Comparison of ENCODE assay signal across 9 cellular contexts in the genomic region with DNA sequence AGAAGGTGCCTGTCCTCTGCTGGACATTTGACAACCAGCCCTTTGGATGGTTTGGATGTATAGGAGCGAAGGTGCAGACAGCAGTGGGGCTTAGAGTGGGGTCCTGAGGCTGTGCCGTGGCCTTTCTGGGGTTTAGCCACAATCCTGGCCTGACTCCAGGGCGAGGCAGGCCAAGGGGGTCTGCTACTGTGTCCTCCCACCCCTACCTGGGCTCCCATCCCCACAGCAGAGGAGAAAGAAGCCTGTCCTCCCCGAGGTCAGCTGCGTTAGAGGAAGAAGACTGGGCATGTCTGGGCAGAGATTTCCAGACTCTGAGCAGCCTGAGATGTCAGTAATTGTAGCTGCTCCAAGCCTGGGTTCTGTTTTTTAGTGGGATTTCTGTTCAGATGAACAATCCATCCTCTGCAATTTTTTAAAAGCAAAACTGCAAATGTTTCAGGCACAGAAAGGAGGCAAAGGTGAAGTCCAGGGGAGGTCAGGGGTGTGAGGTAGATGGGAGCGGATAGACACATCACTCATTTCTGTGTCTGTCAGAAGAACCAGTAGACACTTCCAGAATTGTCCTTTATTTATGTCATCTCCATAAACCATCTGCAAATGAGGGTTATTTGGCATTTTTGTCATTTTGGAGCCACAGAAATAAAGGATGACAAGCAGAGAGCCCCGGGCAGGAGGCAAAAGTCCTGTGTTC. TPM values are rescaled to one million over a fixed set of nuclear protein-coding genes. Genes with fewer than 3 reads are reported as not detected.
DNase-seq lines count a peak whose midpoint lies in the region; ATAC-seq and TF ChIP-seq lines count a peak whose summit lies in the region.
"Had no signal": no experiment of that assay in that cellular context is flagged by ENCODE, and none has a peak within 500 bp of the region (broad histone marks: within the 10 kb centered on the region; RNA-seq: fewer than 3 reads in every experiment).

No MANE protein-coding gene starts in this region.

- CTCF ChIA-PET in BJ (lab: Yijun Ruan, JAX) = interaction anchor here (1.1 to 2.9 kb wide), 2 partner anchors 11 to 53 kb away, joined by 4 to 18 read pairs; no protein-coding TSS in a partner anchor
- CTCF ChIA-PET in A673 (lab: Charles Lee) = no interaction called here

- H3K27ac Mint-ChIP-seq in central memory CD8-positive, alpha-beta T cell (ENCODE audit: low read depth) = peak overlapping the region; percentile 46
- H3K27ac Mint-ChIP-seq in naive thymus-derived CD8-positive, alpha-beta T cell = peak overlapping the region in 7 of 10 donors; percentile 47 to 86 (median 79)

- H3K4me3 Mint-ChIP-seq in central memory CD8-positive, alpha-beta T cell = peak overlapping the region; percentile 95
- peak overlapping the region; percentile 16 to 94 (median 75) for H3K4me3 Mint-ChIP-seq in naive thymus-derived CD8-positive, alpha-beta T cell

- no peaks in the 10 kb centered on the region for H3K9me3 ChIP-seq in A673 (ENCODE audit: low read depth, low read length, poor library complexity, severe bottlenecking)

- TF ChIP-seq CTCF in BJ (IDR thresholded peaks at IDR 0.05; ENCODE audit: insufficient read depth, low read depth, low read length) (no peak), A673 (conservative IDR thresholded peaks at IDR 0.05; ENCODE audit: low read depth, low read length) (no peak)

- H3K27me3 ChIP-seq in BJ (ENCODE audit: control insufficient read depth, insufficient read depth, low read length) (no peaks in the 10 kb centered on the region), A673 (replicated peaks; ENCODE audit: insufficient read depth, low read depth, low read length, poor library complexity) (no peaks in the 10 kb centered on the region)

- H3K4me1 ChIP-seq in A673 (ENCODE audit: insufficient read depth, low read length, poor library complexity, severe bottlenecking) = peaks cover 25% of the 10 kb centered on the region

- H3K4me3 ChIP-seq in BJ (ENCODE audit: low read depth, low read length) = peak overlapping the region; percentile 9; the same call in 1 of the 2 replicates
- no peak overlapping the region for H3K4me3 ChIP-seq in A673 (ENCODE audit: low read depth, low read length, poor library complexity, severe bottlenecking)

- peaks cover 18% of the 10 kb centered on the region for H3K36me3 Mint-ChIP-seq in central memory CD8-positive, alpha-beta T cell (ENCODE audit: insufficient read depth)
- H3K36me3 Mint-ChIP-seq in naive thymus-derived CD8-positive, alpha-beta T cell = no peaks in the 10 kb centered on the region

- H3K27me3 Mint-ChIP-seq in central memory CD8-positive, alpha-beta T cell = no peaks in the 10 kb centered on the region
- peaks cover 0 to 3% (median 0%) of the 10 kb centered on the region in 5 donors for H3K27me3 Mint-ChIP-seq in naive thymus-derived CD8-positive, alpha-beta T cell

- POLR2A ChIA-PET in BJ (lab: Charles Lee) = interaction anchor here (0.6 to 3.2 kb wide), 3 partner anchors 10 to 460 kb away, joined by 3 to 28 read pairs (median 4); no protein-coding TSS in a partner anchor
- POLR2A ChIA-PET in naive thymus-derived CD8-positive, alpha-beta T cell (lab: Charles Lee) = interaction anchor here (0.9 kb wide), 2 partner anchors 12 to 58 kb away, joined by 3 to 4 read pairs; no protein-coding TSS in a partner anchor
- POLR2A ChIA-PET in A673 (lab: Charles Lee; ENCODE audit: low non-redundant PET) = interaction anchor here (1.0 kb wide), 1 partner anchor 11 kb away, joined by 3 read pairs; no protein-coding TSS in a partner anchor

- peaks cover 37% of the 10 kb centered on the region for H3K4me1 Mint-ChIP-seq in central memory CD8-positive, alpha-beta T cell
- H3K4me1 Mint-ChIP-seq in naive thymus-derived CD8-positive, alpha-beta T cell = peaks cover 16 to 34% (median 27%) of the 10 kb centered on the region in 4 donors

- DNase-seq in BJ (ENCODE audit: low read depth) (no peak), LoVo (ENCODE audit: low spot score) (peak; percentile 41), A673 (ENCODE audit: low spot score) (no peak), dedifferentiated amniotic fluid mesenchymal stem cell (ENCODE audit: extremely low spot score) (no peak)
- DNase-seq in central memory CD8-positive, alpha-beta T cell (ENCODE audit: low spot score in 2 of 2) = no peak
- no peak for DNase-seq in naive thymus-derived CD8-positive, alpha-beta T cell

- H3K27ac ChIP-seq in A673 (ENCODE audit: low read depth, low read length, poor library complexity, severe bottlenecking) = no peak overlapping the region

- no peak for ATAC-seq in central memory CD8-positive, alpha-beta T cell (replicated peaks; ENCODE audit: extremely low read depth, poor library complexity, severe bottlenecking)
- ATAC-seq in naive thymus-derived CD8-positive, alpha-beta T cell = no peak
- no peak for ATAC-seq in GM18873 (IDR thresholded peaks at IDR 0.05; ENCODE audit: low FRiP score, unreplicated experiment)
- no peak for ATAC-seq in GM18868 (IDR thresholded peaks at IDR 0.05; ENCODE audit: unreplicated experiment)

- BruUV-seq in A673 (replicated peaks; lab: Mats Ljungman, UMichigan) = no TSS peak

- H3K9me3 Mint-ChIP-seq in central memory CD8-positive, alpha-beta T cell = no peaks in the 10 kb centered on the region
- H3K9me3 Mint-ChIP-seq in naive thymus-derived CD8-positive, alpha-beta T cell = no peaks in the 10 kb centered on the region

- H3K36me3 ChIP-seq in BJ (ENCODE audit: control insufficient read depth, insufficient read depth, low read length) (peaks cover 4% of the 10 kb centered on the region), A673 (ENCODE audit: insufficient read depth, low read length, poor library complexity, severe bottlenecking) (no peaks in the 10 kb centered on the region)

- intact Hi-C loops in A673 (cut with micrococcal nuclease; ENCODE audit: unreplicated experiment) = no loop called here

RNA-seq across cellular contexts. Expression of a gene that starts 1.3 kb away (rescaled TPM):
- polyA plus RNA-seq in BJ (2011; rRNA removed) = 698 and 820 TPM in 2 replicates
- polyA minus RNA-seq in BJ (2011; rRNA and poly(A)+ RNA removed) = 221 and 352 TPM in 2 replicates
- total RNA-seq in naive thymus-derived CD8-positive, alpha-beta T cell = 1 to 10 TPM; 1.9 to 2.7 TPM
- 1 to 10 TPM in 1 of 3 donors, under 1 TPM in 2; 0.12 to 2.0 (median 0.28) TPM for polyA plus RNA-seq in naive thymus-derived CD8-positive, alpha-beta T cell
- total RNA-seq in A673 (2021) = 30.4 and 33.6 TPM in 2 replicates

RNA-seq across cellular contexts. Expression of a gene that starts 20.4 kb away (rescaled TPM):
- polyA plus RNA-seq in BJ (2011; rRNA removed) = 0.02 and 0.04 TPM in 2 replicates
- polyA minus RNA-seq in BJ (2011; rRNA and poly(A)+ RNA removed) = not detected in 2 replicates
- total RNA-seq in naive thymus-derived CD8-positive, alpha-beta T cell = not detected
- polyA plus RNA-seq in naive thymus-derived CD8-positive, alpha-beta T cell = not detected
- total RNA-seq in A673 (2021) = 0.07 TPM in 1 of 2 replicates, not detected in the other
- total RNA-seq: renal cortical epithelial cell had no signal
